In the genomic region with DNA sequence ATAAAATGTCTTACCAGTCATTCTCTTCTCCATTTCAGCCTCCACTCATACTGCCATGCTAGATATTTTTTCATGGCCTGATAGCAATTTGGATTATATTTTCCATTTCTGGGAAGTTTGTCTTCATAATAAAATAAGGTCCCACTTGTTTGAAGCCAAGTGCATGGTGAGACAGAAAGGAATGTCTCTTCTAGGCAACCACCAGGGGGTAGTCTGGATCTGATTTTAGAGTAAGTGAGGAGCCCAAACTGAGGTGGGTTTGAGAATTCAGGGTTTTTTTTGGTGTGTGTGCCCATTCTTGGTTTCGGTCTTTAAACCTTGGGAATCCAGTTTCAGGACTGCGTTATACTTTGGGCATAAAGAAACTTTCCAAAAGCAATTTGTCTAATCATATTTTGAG, we compare ENCODE assay signal across 8 cellular contexts.
DNase-seq lines count a peak whose midpoint lies in the region; ATAC-seq and TF ChIP-seq lines count a peak whose summit lies in the region.

No MANE protein-coding gene starts in this region.

- no peaks in the 10 kb centered on the region for H3K9me3 Mint-ChIP-seq in CD8-positive, alpha-beta T cell
- no peaks in the 10 kb centered on the region for H3K9me3 Mint-ChIP-seq in H9
- H3K9me3 Mint-ChIP-seq in activated CD4-positive, alpha-beta T cell treated with anti-CD3 and anti-CD28 coated beads, Interleukin-2, amount 10 ng/mL, durations not matched to agents 7 days and 5 days: no peaks in the 10 kb centered on the region

- H3K36me3 ChIP-seq in CD8-positive, alpha-beta T cell (ENCODE audit: insufficient read depth, low read length): no peaks in the 10 kb centered on the region
- H3K36me3 ChIP-seq in psoas muscle (ENCODE audit: insufficient read depth in 1 of 2, low read depth in 1 of 2) (no peaks in the 10 kb centered on the region), right atrium auricular region (no peaks in the 10 kb centered on the region)

- H3K4ac ChIP-seq in H9 (ENCODE audit: low read depth, low read length): no peak overlapping the region

- no peak for ATAC-seq in CD8-positive, alpha-beta T cell
- no peak for ATAC-seq in psoas muscle
- ATAC-seq in HG03378 (IDR thresholded peaks at IDR 0.05; ENCODE audit: unreplicated experiment): no peak

- H2BK120ac ChIP-seq in H9 (ENCODE audit: low read depth, low read length, poor library complexity, severe bottlenecking): no peak overlapping the region

- H3K79me2 ChIP-seq in H9 (ENCODE audit: insufficient read depth, low read length): no peaks in the 10 kb centered on the region

- no peak overlapping the region for H3K23ac ChIP-seq in H9 (ENCODE audit: insufficient read length, low read depth, low read length)

- no peaks in the 10 kb centered on the region for H4K20me1 ChIP-seq in H9 (ENCODE audit: control insufficient read depth, insufficient read depth, insufficient read length)

- no peak overlapping the region for H2BK5ac ChIP-seq in H9 (ENCODE audit: insufficient read length, low read length)

- no peak overlapping the region for H2AFZ ChIP-seq in H9 (ENCODE audit: low read length)

- intact Hi-C loops in CD8-positive, alpha-beta T cell (cut with DNase I, micrococcal nuclease): no loop called here
- intact Hi-C loops in dorsolateral prefrontal cortex (cut with DNase I) (loop anchor here (2.0 to 10.0 kb wide), 3 partner anchors 312 to 1212 kb away; a partner anchor contains a TSS), psoas muscle (cut with DNase I) (no loop called here)

- CTCF ChIA-PET in CD8-positive, alpha-beta T cell (lab: Charles Lee): interaction anchor here (0.7 to 1.3 kb wide), 2 partner anchors 357 kb away, joined by 3 to 4 read pairs; no protein-coding TSS in a partner anchor
- CTCF ChIA-PET in activated CD4-positive, alpha-beta T cell treated with anti-CD3 and anti-CD28 coated beads, Interleukin-2, amount 10 ng/mL, durations not matched to agents 7 days and 5 days (lab: Charles Lee): no interaction called here

- no CpG with 5 or more reads among the region's 2 CpGs for WGBS in H9 (ENCODE audit: extremely low coverage, insufficient read length, low lambda C conversion rate)
- 40 to 46% (median 46%) methylated on average over 2 of the region's 2 CpGs for WGBS in psoas muscle, 3 donors

- no peak overlapping the region for H2AK5ac ChIP-seq in H9 (ENCODE audit: insufficient read length, low read length)

- no peak overlapping the region for H3K27ac ChIP-seq in CD8-positive, alpha-beta T cell (ENCODE audit: low read depth, low read length)
- H3K27ac ChIP-seq in H9 (ENCODE audit: insufficient read length, low read depth, low read length) (no peak overlapping the region), dorsolateral prefrontal cortex (no peak overlapping the region), psoas muscle (no peak overlapping the region), right atrium auricular region (no peak overlapping the region)

- H3K56ac ChIP-seq in H9 (ENCODE audit: insufficient read length, low read depth, low read length): no peak overlapping the region

- H3K27me3 Mint-ChIP-seq in CD8-positive, alpha-beta T cell (ENCODE audit: low read depth): peaks cover 3% of the 10 kb centered on the region
- H3K27me3 Mint-ChIP-seq in H9 (ENCODE audit: low read depth): no peaks in the 10 kb centered on the region
- no peaks in the 10 kb centered on the region for H3K27me3 Mint-ChIP-seq in activated CD4-positive, alpha-beta T cell treated with anti-CD3 and anti-CD28 coated beads, Interleukin-2, amount 10 ng/mL, durations not matched to agents 7 days and 5 days

- H2BK15ac ChIP-seq in H9 (ENCODE audit: low read depth, low read length): no peak overlapping the region

- H2BK20ac ChIP-seq in H9 (ENCODE audit: low read depth, low read length, poor library complexity, severe bottlenecking): no peak overlapping the region

- TF ChIP-seq CTCF in CD8-positive, alpha-beta T cell (IDR thresholded peaks at IDR 0.05): peak; percentile 16
- TF ChIP-seq CTCF in H9 (conservative IDR thresholded peaks at IDR 0.05): peak; percentile 85
- TF ChIP-seq CTCF in dorsolateral prefrontal cortex (IDR thresholded peaks at IDR 0.05 in 54 of 56, conservative IDR thresholded peaks at IDR 0.05 in 2 of 56; ENCODE audit: low read depth in 1 of 56, partially characterized antibody in 56 of 56): peak; percentile 25 to 71 (median 52)
- TF ChIP-seq CTCF in psoas muscle (IDR thresholded peaks at IDR 0.05): peak; percentile 23
- peak in 1 of 2 donors; percentile 48 for TF ChIP-seq CTCF in right atrium auricular region (IDR thresholded peaks at IDR 0.05)

- H3K79me1 ChIP-seq in H9 (ENCODE audit: insufficient read depth, low read depth, low read length, poor library complexity, severe bottlenecking): no peaks in the 10 kb centered on the region

- no peaks in the 10 kb centered on the region for H3K27me3 ChIP-seq in CD8-positive, alpha-beta T cell (ENCODE audit: insufficient read depth, low read length)
- no peaks in the 10 kb centered on the region for H3K27me3 ChIP-seq in H9 (ENCODE audit: insufficient read depth, low read length)
- H3K27me3 ChIP-seq in dorsolateral prefrontal cortex: no peaks in the 10 kb centered on the region
- H3K27me3 ChIP-seq in psoas muscle (ENCODE audit: insufficient read depth in 3 of 3, low read length in 2 of 3): no peaks in the 10 kb centered on the region
- H3K27me3 ChIP-seq in right atrium auricular region: no peaks in the 10 kb centered on the region

- no peak overlapping the region for H3K27ac Mint-ChIP-seq in CD8-positive, alpha-beta T cell
- H3K27ac Mint-ChIP-seq in H9: no peak overlapping the region
- H3K27ac Mint-ChIP-seq in activated CD4-positive, alpha-beta T cell treated with anti-CD3 and anti-CD28 coated beads, Interleukin-2, amount 10 ng/mL, durations not matched to agents 7 days and 5 days: no peak overlapping the region

- no peak overlapping the region for H3K4me2 ChIP-seq in H9 (ENCODE audit: insufficient read depth, insufficient read length, low read length)

- H3K4me1 ChIP-seq in CD8-positive, alpha-beta T cell (ENCODE audit: insufficient read depth, low read length): no peaks in the 10 kb centered on the region
- no peaks in the 10 kb centered on the region for H3K4me1 ChIP-seq in H9 (ENCODE audit: insufficient read depth, low read length)
- H3K4me1 ChIP-seq in psoas muscle: no peaks in the 10 kb centered on the region
- H3K4me1 ChIP-seq in right atrium auricular region: no peaks in the 10 kb centered on the region

- no peaks in the 10 kb centered on the region for H3K23me2 ChIP-seq in H9 (ENCODE audit: insufficient read length, low read depth, low read length, poor library complexity, severe bottlenecking)

- no peak overlapping the region for H3T11ph ChIP-seq in H9 (ENCODE audit: low read length)

- H4K8ac ChIP-seq in H9 (replicated peaks; ENCODE audit: insufficient read length, low read depth, low read length): no peak overlapping the region

- POLR2A ChIA-PET in CD8-positive, alpha-beta T cell (lab: Charles Lee): no interaction called here
- POLR2A ChIA-PET in activated CD4-positive, alpha-beta T cell treated with anti-CD3 and anti-CD28 coated beads, Interleukin-2, amount 10 ng/mL, durations not matched to agents 7 days and 5 days (lab: Charles Lee): no interaction called here

- H4K91ac ChIP-seq in H9 (ENCODE audit: insufficient read length, low read depth, low read length): no peak overlapping the region

- DNase-seq in CD8-positive, alpha-beta T cell: peak in 1 of 7 experiments; percentile 13
- DNase-seq in H9 (peak; percentile 37), NCI-H226 (peak; percentile 3), dorsolateral prefrontal cortex (peak in 1 of 10 donors; percentile 3), psoas muscle (no peak), right atrium auricular region (ENCODE audit: low spot score) (no peak)
- DNase-seq in activated CD4-positive, alpha-beta T cell treated with anti-CD3 and anti-CD28 coated beads, Interleukin-2, amount 10 ng/mL, durations not matched to agents 7 days and 5 days: no peak

- H3K4me1 Mint-ChIP-seq in CD8-positive, alpha-beta T cell (ENCODE audit: low read depth): no peaks in the 10 kb centered on the region
- H3K4me1 Mint-ChIP-seq in H9: no peaks in the 10 kb centered on the region
- H3K4me1 Mint-ChIP-seq in activated CD4-positive, alpha-beta T cell treated with anti-CD3 and anti-CD28 coated beads, Interleukin-2, amount 10 ng/mL, durations not matched to agents 7 days and 5 days: no peaks in the 10 kb centered on the region

- no peak overlapping the region for H2BK12ac ChIP-seq in H9 (ENCODE audit: insufficient read length, low read depth, low read length)

- H4K5ac ChIP-seq in H9 (ENCODE audit: insufficient read length, low read depth, low read length): no peak overlapping the region

- H3K4me3 Mint-ChIP-seq in CD8-positive, alpha-beta T cell: no peak overlapping the region
- no peak overlapping the region for H3K4me3 Mint-ChIP-seq in H9
- no peak overlapping the region for H3K4me3 Mint-ChIP-seq in activated CD4-positive, alpha-beta T cell treated with anti-CD3 and anti-CD28 coated beads, Interleukin-2, amount 10 ng/mL, durations not matched to agents 7 days and 5 days

- H3K9me3 ChIP-seq in CD8-positive, alpha-beta T cell (ENCODE audit: low read length): no peaks in the 10 kb centered on the region
- H3K9me3 ChIP-seq in H9 (ENCODE audit: control insufficient read depth, low read depth, low read length) (no peaks in the 10 kb centered on the region), psoas muscle (no peaks in the 10 kb centered on the region), right atrium auricular region (no peaks in the 10 kb centered on the region)

- H3K4me3 ChIP-seq in CD8-positive, alpha-beta T cell (ENCODE audit: low read depth, low read length): no peak overlapping the region
- H3K4me3 ChIP-seq in dorsolateral prefrontal cortex: no peak overlapping the region
- H3K4me3 ChIP-seq in psoas muscle: no peak overlapping the region
- H3K4me3 ChIP-seq in right atrium auricular region: no peak overlapping the region

- H3K36me3 Mint-ChIP-seq in CD8-positive, alpha-beta T cell: no peaks in the 10 kb centered on the region
- no peaks in the 10 kb centered on the region for H3K36me3 Mint-ChIP-seq in H9 (ENCODE audit: insufficient read depth in 1 of 3, low read depth in 3 of 3)
- no peaks in the 10 kb centered on the region for H3K36me3 Mint-ChIP-seq in activated CD4-positive, alpha-beta T cell treated with anti-CD3 and anti-CD28 coated beads, Interleukin-2, amount 10 ng/mL, durations not matched to agents 7 days and 5 days (ENCODE audit: low read depth)

- H3K14ac ChIP-seq in H9 (ENCODE audit: insufficient read depth, low read length): no peak overlapping the region

- no peak overlapping the region for H3K18ac ChIP-seq in H9 (ENCODE audit: insufficient read length, low read depth, low read length)

- H3K9ac ChIP-seq in H9 (ENCODE audit: extremely low read depth, insufficient read length, low read length): no peak overlapping the region

Comparison
In these comparisons a context has a peak if more than half of its experiments do, and no peak if none do; other contexts are left out.
1. DNase-seq: peak in H9 (single experiment) and NCI-H226 (single experiment); none in psoas muscle (0 of 2), right atrium auricular region (single experiment) and activated CD4-positive, alpha-beta T cell treated with anti-CD3 and anti-CD28 coated beads, Interleukin-2, amount 10 ng/mL, durations not matched to agents 7 days and 5 days (single experiment).
2. intact Hi-C loops: an anchor here in dorsolateral prefrontal cortex (2.0 to 10.0 kb wide); none called in CD8-positive, alpha-beta T cell and psoas muscle.